31 cellular contexts compared by ENCODE assay signal in genomic region chr20:61128701-61129655, GRCh38.
"Had no signal": no experiment of that assay in that cellular context is flagged by ENCODE, and none has a peak within 500 bp of the region (broad histone marks: within the 10 kb centered on the region; RNA-seq: fewer than 3 reads in every experiment).

No MANE protein-coding gene starts in this region.

- H3K4me3 ChIP-seq: adrenal gland, esophagus muscularis mucosa, heart left ventricle, psoas muscle, sigmoid colon, uterus had no signal

- H3K4me1 ChIP-seq: adrenal gland, foreskin keratinocyte, heart left ventricle, parathyroid adenoma, psoas muscle, sigmoid colon, uterus had no signal

- DNase-seq: activated CD4-positive, alpha-beta T cell treated with anti-CD3 and anti-CD28 coated beads for 4 hours; activated CD4-positive, alpha-beta T cell treated with anti-CD3 and anti-CD28 coated beads, Interleukin-2, amount 50 U/mL, for 48 hours; activated CD4-positive, CD25-positive, alpha-beta regulatory T cell; activated CD8-positive, alpha-beta memory T cell treated with anti-CD3 and anti-CD28 coated beads for 24 hours; activated effector memory CD4-positive, alpha-beta T cell treated with anti-CD3 and anti-CD28 coated beads, Interleukin-2, amount 50 U/mL, for 16 hours; activated naive CD4-positive, alpha-beta T cell treated with anti-CD3 and anti-CD28 coated beads for 36 hours; activated naive CD8-positive, alpha-beta T cell treated with anti-CD3 and anti-CD28 coated beads for 36 hours; activated T-cell treated with anti-CD3 and anti-CD28 coated beads, Interleukin-2, amount 50 U/mL, for 1 hour; adrenal gland; aorta; brain microvascular endothelial cell; caudate nucleus; endodermal cell; foreskin keratinocyte; heart left ventricle; hypothalamus; immature natural killer cell; kidney; left colon; naive thymus-derived CD8-positive, alpha-beta T cell; occipital lobe; psoas muscle; sigmoid colon; small intestine; stimulated activated CD4-positive, alpha-beta T cell treated with anti-CD3 and anti-CD28 coated beads, Interleukin-4, amount 100 ng/mL, for 24 hours; stimulated activated naive CD8-positive, alpha-beta T cell treated with anti-CD3 and anti-CD28 coated beads, Interleukin-15, amount 100 ng/mL, for 72 hours; substantia nigra; uterus had no signal

- H3K9me3 ChIP-seq: adrenal gland, esophagus muscularis mucosa, heart left ventricle, psoas muscle, sigmoid colon, uterus had no signal

- FAIRE-seq: kidney, small intestine had no signal

- H3K36me3 ChIP-seq: adrenal gland, brain microvascular endothelial cell, esophagus muscularis mucosa, heart left ventricle, sigmoid colon, uterus had no signal

- ATAC-seq: foreskin keratinocyte; heart left ventricle; left colon; naive thymus-derived CD8-positive, alpha-beta T cell; psoas muscle; stimulated activated effector memory CD8-positive, alpha-beta T cell treated with anti-CD3 and anti-CD28 coated beads, Interleukin-12 subunit alpha, Interleukin-12 subunit beta, amount 100 ng/mL, for 72 hours; stimulated activated naive CD8-positive, alpha-beta T cell treated with anti-CD3 and anti-CD28 coated beads, Interleukin-15, amount 100 ng/mL, for 72 hours had no signal

- H3K9ac ChIP-seq: parathyroid adenoma had no signal

- H3K79me2 ChIP-seq: parathyroid adenoma had no signal

- H2AFZ ChIP-seq: parathyroid adenoma had no signal

- H3K27me3 ChIP-seq: brain microvascular endothelial cell, uterus had no signal

- H3K27ac ChIP-seq: adrenal gland, brain microvascular endothelial cell, esophagus muscularis mucosa, foreskin keratinocyte, heart left ventricle, parathyroid adenoma, psoas muscle, sigmoid colon, uterus had no signal
